In genomic region chr17:2965621-2966275, GRCh38 we compare ENCODE assay signal across 12 cellular contexts.
A peak's percentile ranks its signal among the peaks of the same experiment; 100 is the strongest.
DNase-seq lines count a peak whose midpoint lies in the region; ATAC-seq lines count a peak whose summit lies in the region.
"Had no signal": no experiment of that assay in that cellular context is flagged by ENCODE, and none has a peak within 500 bp of the region (broad histone marks: within the 10 kb centered on the region; RNA-seq: fewer than 3 reads in every experiment).

No MANE protein-coding gene starts in this region.

- no peaks in the 10 kb centered on the region for H3K9me3 ChIP-seq in MG63
- H3K9me3 ChIP-seq: vagina had no signal

- no peak for ATAC-seq in HG03439 (IDR thresholded peaks at IDR 0.05; ENCODE audit: unreplicated experiment)
- ATAC-seq: GM12878 had no signal

- no peaks in the 10 kb centered on the region for H3K79me2 ChIP-seq in ACC112 (ENCODE audit: control insufficient read depth, insufficient read depth, low read length, unreplicated experiment)

- in situ Hi-C loops in KBM-7 (cut with MboI; ENCODE audit: low pct_unique_long_range_greater_than_20kb, low sequenced_read_pairs), result no loop called here

- DNase-seq in MG63, result peak; percentile 62
- no peak for DNase-seq in epithelial cell of prostate (ENCODE audit: low read depth, low spot score)
- peak; percentile 65 for DNase-seq in mesenteric fat pad (ENCODE audit: low spot score)
- DNase-seq in KBM-7, result no peak
- DNase-seq in activated effector memory CD4-positive, alpha-beta T cell treated with anti-CD3 and anti-CD28 coated beads, Interleukin-2, amount 50 U/mL, for 16 hours, result no peak
- no peak for DNase-seq in KG1 (lab: John Stamatoyannopoulos, UW)
- DNase-seq: naive B cell; stimulated activated CD4-positive, alpha-beta T cell treated with anti-CD3 and anti-CD28 coated beads, Interleukin-4, amount 100 ng/mL, for 4 hours had no signal

- H3K4me3 ChIP-seq in ACC112 (ENCODE audit: low read depth, low read length) (peak overlapping the region; percentile 54), MG63 (no peak overlapping the region)
- H3K4me3 ChIP-seq: GM12878, vagina had no signal

- H2AFZ ChIP-seq in ACC112 (ENCODE audit: low read length, unreplicated experiment), result peak overlapping the region; percentile 37

- peaks cover 10% of the 10 kb centered on the region for H3K4me1 ChIP-seq in ACC112 (ENCODE audit: control insufficient read depth, insufficient read depth, low read length, unreplicated experiment)

- H3K27me3 ChIP-seq in ACC112 (ENCODE audit: insufficient read depth, low read length), result no peaks in the 10 kb centered on the region
- no peaks in the 10 kb centered on the region for H3K27me3 ChIP-seq in MG63
- H3K27me3 ChIP-seq: vagina had no signal

- H3K36me3 ChIP-seq in ACC112 (ENCODE audit: insufficient read depth, low read length), result no peaks in the 10 kb centered on the region
- peaks cover 6% of the 10 kb centered on the region; the same call in 1 of the 2 replicates for H3K36me3 ChIP-seq in MG63
- H3K36me3 ChIP-seq: vagina had no signal

- H3K27ac ChIP-seq in ACC112 (ENCODE audit: low read depth, low read length) (peak overlapping the region; percentile 9; the same call in 1 of the 2 replicates), epithelial cell of prostate (peak overlapping the region; percentile 72)
- H3K27ac ChIP-seq: vagina had no signal

Comparison
In these comparisons a context has a peak if more than half of its experiments do, and no peak if none do; other contexts are left out.
1. DNase-seq: peak in MG63 (single experiment) and mesenteric fat pad (single experiment); none in epithelial cell of prostate (single experiment), KBM-7 (single experiment), activated effector memory CD4-positive, alpha-beta T cell treated with anti-CD3 and anti-CD28 coated beads, Interleukin-2, amount 50 U/mL, for 16 hours (single experiment) and KG1 (single experiment).